In genomic region chr21:21030311-21030710, GRCh38 we compare ENCODE assay signal across 8 cellular contexts. TPM values are rescaled to one million over a fixed set of nuclear protein-coding genes. Genes with fewer than 3 reads are reported as not detected.
"Had no signal": no experiment of that assay in that cellular context is flagged by ENCODE, and none has a peak within 500 bp of the region (broad histone marks: within the 10 kb centered on the region; RNA-seq: fewer than 3 reads in every experiment).

No MANE protein-coding gene starts in this region.

- ATAC-seq: GM23338, HCT116, K562 had no signal

- H3K4me1 ChIP-seq: HAP-1 had no signal

- DNase-seq: HFFc6, IMR-90, KG1 had no signal

- H3K9me3 ChIP-seq: HAP-1 had no signal

- H3K27ac Mint-ChIP-seq: GM23338, HFFc6 had no signal

- H3K4me3 Mint-ChIP-seq: GM23338, HFFc6 had no signal

- H3K4me2 ChIP-seq: GM23338 had no signal

- H2AFZ ChIP-seq: GM23338 had no signal

- H3K4me3 ChIP-seq: GM23338, HAP-1, K562 had no signal

- H3K36me3 ChIP-seq: HAP-1 had no signal

- H3K9me3 Mint-ChIP-seq: GM23338, HFFc6 had no signal

RNA-seq across cellular contexts. Expression of gene NCAM2, which starts 32.1 kb away (rescaled TPM):
- total RNA-seq: HT-29 had no signal
